ENCODE assay signal across 24 cellular contexts in genomic region chr12:48696626-48697025, GRCh38.
"Had no signal": no experiment of that assay in that cellular context is flagged by ENCODE, and none has a peak within 500 bp of the region (broad histone marks: within the 10 kb centered on the region; RNA-seq: fewer than 3 reads in every experiment).

No MANE protein-coding gene starts in this region.

- H3K4me1 Mint-ChIP-seq: endodermal cell, nephron progenitor cell had no signal

- H3K9me3 ChIP-seq: esophagus muscularis mucosa, pancreas, right atrium auricular region, tibial nerve had no signal

- H3K27ac ChIP-seq: esophagus muscularis mucosa, pancreas, right atrium auricular region, tibial nerve had no signal

- H3K4me1 ChIP-seq: pancreas had no signal

- ATAC-seq: activated T-cell treated with anti-CD3 and anti-CD28 coated beads, Interleukin-2, amount 50 U/mL, for 4 hours; activated T-helper 17 cell treated with anti-CD3 and anti-CD28 coated beads, Interleukin-2, amount 50 U/mL, for 72 hours; left cardiac atrium had no signal

- H3K27me3 ChIP-seq: esophagus muscularis mucosa, pancreas, right atrium auricular region, tibial nerve had no signal

- H3K4me3 Mint-ChIP-seq: activated CD4-positive, alpha-beta memory T cell treated with anti-CD3 and anti-CD28 coated beads, Interleukin-2, amount 10 ng/mL, durations not matched to agents 7 days and 5 days; activated CD4-positive, alpha-beta T cell treated with anti-CD3 and anti-CD28 coated beads, Interleukin-2, amount 10 ng/mL, durations not matched to agents 7 days and 5 days; activated naive CD8-positive, alpha-beta T cell; activated T-cell treated with anti-CD3 and anti-CD28 coated beads, Interleukin-2, amount 50 U/mL, for 4 hours; activated T-helper 17 cell treated with anti-CD3 and anti-CD28 coated beads, Interleukin-2, amount 50 U/mL, for 72 hours; central memory CD8-positive, alpha-beta T cell; dendritic cell treated with granulocyte-macrophage colony-stimulating factor and Interleukin-4, amounts not matched to agents 40 ng/mL and 50 ng/mL, for 4 days; endodermal cell; nephron progenitor cell had no signal

- DNase-seq: activated CD4-positive, alpha-beta memory T cell treated with anti-CD3 and anti-CD28 coated beads, Interleukin-2, amount 10 ng/mL, durations not matched to agents 7 days and 5 days; activated CD4-positive, alpha-beta T cell treated with anti-CD3 and anti-CD28 coated beads, Interleukin-2, amount 10 ng/mL, durations not matched to agents 7 days and 5 days; activated CD4-positive, CD25-positive, alpha-beta regulatory T cell treated with anti-CD3 and anti-CD28 coated beads, Interleukin-2, amount 50 U/mL, for 72 hours; activated CD8-positive, alpha-beta memory T cell treated with anti-CD3 and anti-CD28 coated beads, Interleukin-2, amount 50 U/mL, for 48 hours; activated T-cell treated with anti-CD3 and anti-CD28 coated beads, Interleukin-2, amount 50 U/mL, for 4 hours; anterior cingulate cortex; endodermal cell; hippocampal formation; left cardiac atrium; mammary epithelial cell; nephron progenitor cell; pancreas; stimulated activated CD4-positive, alpha-beta T cell treated with anti-CD3 and anti-CD28 coated beads, Interleukin-15, amount 100 ng/mL, for 24 hours; stimulated activated CD4-positive, alpha-beta T cell treated with anti-CD3 and anti-CD28 coated beads, Interleukin-2, amount 100 ng/mL, for 24 hours; stimulated activated naive CD4-positive, alpha-beta T cell; T-helper 2 cell had no signal

- H3K9me3 Mint-ChIP-seq: activated CD4-positive, alpha-beta memory T cell treated with anti-CD3 and anti-CD28 coated beads, Interleukin-2, amount 10 ng/mL, durations not matched to agents 7 days and 5 days; activated CD4-positive, alpha-beta T cell treated with anti-CD3 and anti-CD28 coated beads, Interleukin-2, amount 10 ng/mL, durations not matched to agents 7 days and 5 days; activated T-cell treated with anti-CD3 and anti-CD28 coated beads, Interleukin-2, amount 50 U/mL, for 4 hours; activated T-helper 17 cell treated with anti-CD3 and anti-CD28 coated beads, Interleukin-2, amount 50 U/mL, for 72 hours; central memory CD8-positive, alpha-beta T cell; dendritic cell treated with granulocyte-macrophage colony-stimulating factor and Interleukin-4, amounts not matched to agents 40 ng/mL and 50 ng/mL, for 4 days; endodermal cell; nephron progenitor cell had no signal

- H3K27ac Mint-ChIP-seq: activated CD4-positive, alpha-beta memory T cell treated with anti-CD3 and anti-CD28 coated beads, Interleukin-2, amount 10 ng/mL, durations not matched to agents 7 days and 5 days; activated CD4-positive, alpha-beta T cell treated with anti-CD3 and anti-CD28 coated beads, Interleukin-2, amount 10 ng/mL, durations not matched to agents 7 days and 5 days; activated naive CD8-positive, alpha-beta T cell; activated T-helper 17 cell treated with anti-CD3 and anti-CD28 coated beads, Interleukin-2, amount 50 U/mL, for 72 hours; dendritic cell treated with granulocyte-macrophage colony-stimulating factor and Interleukin-4, amounts not matched to agents 40 ng/mL and 50 ng/mL, for 4 days; endodermal cell; nephron progenitor cell had no signal

- H3K4me3 ChIP-seq: esophagus muscularis mucosa, pancreas, right atrium auricular region, smooth muscle cell, tibial nerve had no signal
